In genomic region chr15:40338921-40339620, GRCh38 we compare ENCODE assay signal across 10 cellular contexts. TPM values are rescaled to one million over a fixed set of nuclear protein-coding genes. Genes with fewer than 3 reads are reported as not detected.
A peak's percentile ranks its signal among the peaks of the same experiment; 100 is the strongest.
DNase-seq lines count a peak whose midpoint lies in the region; ATAC-seq and TF ChIP-seq lines count a peak whose summit lies in the region.
"Had no signal": no experiment of that assay in that cellular context is flagged by ENCODE, and none has a peak within 500 bp of the region (broad histone marks: within the 10 kb centered on the region; RNA-seq: fewer than 3 reads in every experiment).

No MANE protein-coding gene starts in this region.

- H3K27me3 ChIP-seq in heart right ventricle (no peaks in the 10 kb centered on the region), psoas muscle (ENCODE audit: insufficient read depth in 3 of 3, low read length in 2 of 3) (no peaks in the 10 kb centered on the region)

- H3K36me3 ChIP-seq in heart right ventricle, result peaks cover 0 to 29% (median 0%) of the 10 kb centered on the region in 9 donors
- H3K36me3 ChIP-seq in psoas muscle (ENCODE audit: insufficient read depth in 1 of 2, low read depth in 1 of 2), result peaks cover 0 to 29% of the 10 kb centered on the region in 2 donors

- intact Hi-C loops in heart right ventricle (cut with DNase I), result loop anchor here in 2 of 10 donors (1.0 to 2.0 kb wide), 2 partner anchors 16 to 18 kb away; partner anchors contain the start of gene INAFM2 (in 1 of the 2)
- intact Hi-C loops in psoas muscle (cut with DNase I), result loop anchor here in 1 of 2 donors (1.0 kb wide), 2 partner anchors 71 to 82 kb away; no protein-coding TSS in a partner anchor

- peak; percentile 96 for DNase-seq in Daoy (ENCODE audit: low read depth)
- peak; percentile 74 for DNase-seq in amniotic stem cell (lab: John Stamatoyannopoulos, UW)
- peak in 1 of 2 donors; percentile 66 for DNase-seq in heart right ventricle
- DNase-seq in psoas muscle, result peak; percentile 65 to 82
- no peak for DNase-seq in NCI-H1092 treated with DMSO at 0.1 percent for 48 hours (lab: John Stamatoyannopoulos, UW)
- DNase-seq in stimulated activated naive CD8-positive, alpha-beta T cell treated with anti-CD3 and anti-CD28 coated beads, Interleukin-15, Interleukin-2, amounts not matched to agents 100 U/mL and 50 U/mL, for 24 hours, result no peak
- DNase-seq in GF-D8 (lab: John Stamatoyannopoulos, UW), result no peak
- DNase-seq: naive thymus-derived CD8-positive, alpha-beta T cell had no signal

- peak; percentile 9 to 62 (median 32) for ATAC-seq in heart right ventricle
- ATAC-seq in psoas muscle, result peak; percentile 66 to 69 (median 67)
- ATAC-seq in GM21381 (IDR thresholded peaks at IDR 0.05; ENCODE audit: unreplicated experiment), result no peak
- ATAC-seq in stimulated activated naive CD8-positive, alpha-beta T cell treated with anti-CD3 and anti-CD28 coated beads, Interleukin-15, Interleukin-2, amounts not matched to agents 100 U/mL and 50 U/mL, for 24 hours, result no peak

- H3K27ac ChIP-seq in heart right ventricle (peak overlapping the region; percentile 95 to 99 (median 98)), psoas muscle (peak overlapping the region; percentile 93)

- H3K4me3 ChIP-seq in heart right ventricle (peak overlapping the region; percentile 29 to 57 (median 50)), psoas muscle (peak overlapping the region; percentile 66)
- H3K4me3 ChIP-seq: K562 had no signal

- no peak for TF ChIP-seq CTCF in heart right ventricle (IDR thresholded peaks at IDR 0.05)
- TF ChIP-seq CTCF in psoas muscle (IDR thresholded peaks at IDR 0.05), result no peak

- H3K9me3 ChIP-seq in heart right ventricle (no peaks in the 10 kb centered on the region), psoas muscle (no peaks in the 10 kb centered on the region)

- H3K4me1 ChIP-seq in heart right ventricle, result peaks cover 57 to 100% (median 95%) of the 10 kb centered on the region in 9 donors
- H3K4me1 ChIP-seq in psoas muscle, result peaks cover 73% of the 10 kb centered on the region

- WGBS in heart right ventricle, 2 donors, result 48 to 59% methylated on average over 11 of the region's 11 CpGs
- WGBS in psoas muscle, 3 donors, result 30 to 34% (median 31%) methylated on average over 10 to 11 of the region's 11 CpGs

RNA-seq across cellular contexts. Expression of gene CCDC9B, which starts 1.7 kb away (rescaled TPM):
- total RNA-seq in Daoy (2014; rRNA removed; shearing (Covaris generic)), result 5.4 and 6.1 TPM in 2 replicates
- total RNA-seq in heart right ventricle (100 to 1,000 TPM; 113 to 190 (median 151) TPM), psoas muscle (100 to 1,000 TPM in 3 of 4 donors, 10 to 100 TPM in 1; 87.0 to 161 (median 129) TPM)
- polyA plus RNA-seq in heart right ventricle (10 to 100 TPM; 13.0 to 97.4 TPM), psoas muscle (10 to 100 TPM; 14.5 to 50.5 (median 23.2) TPM)

RNA-seq across cellular contexts. Expression of gene PHGR1, which starts 11.8 kb away (rescaled TPM):
- total RNA-seq in Daoy (2014; rRNA removed; shearing (Covaris generic)), result not detected in 2 replicates
- total RNA-seq in heart right ventricle (not detected), psoas muscle (not detected)
- polyA plus RNA-seq in heart right ventricle (not detected), psoas muscle (1 to 10 TPM in 2 of 3 donors, under 1 TPM in 1; 0.49 to 4.8 (median 1.4) TPM)
- total RNA-seq: K562; naive thymus-derived CD8-positive, alpha-beta T cell had no signal
- polyA plus RNA-seq: K562; naive thymus-derived CD8-positive, alpha-beta T cell had no signal

RNA-seq across cellular contexts. Expression of gene INAFM2, which starts 15.6 kb away (rescaled TPM):
- total RNA-seq in Daoy (2014; rRNA removed; shearing (Covaris generic)), result 12.9 and 15.5 TPM in 2 replicates
- total RNA-seq in heart right ventricle (10 to 100 TPM; 32.5 to 63.9 (median 40.9) TPM), psoas muscle (10 to 100 TPM; 22.3 to 32.4 (median 28.9) TPM)
- polyA plus RNA-seq in heart right ventricle (10 to 100 TPM; 19.8 to 56.1 TPM), psoas muscle (10 to 100 TPM in 1 of 3 donors, 1 to 10 TPM in 2; 5.8 to 14.5 (median 7.9) TPM)

RNA-seq across cellular contexts. Expression of gene DISP2, which starts 18.9 kb away (rescaled TPM):
- 0.51 and 1.1 TPM in 2 replicates for total RNA-seq in Daoy (2014; rRNA removed; shearing (Covaris generic))
- total RNA-seq in heart right ventricle (1 to 10 TPM in 2 of 10 donors, under 1 TPM in 8; 0.08 to 1.3 (median 0.71) TPM), psoas muscle (1 to 10 TPM in 1 of 4 donors, under 1 TPM in 3; 0.05 to 2.4 (median 0.72) TPM)
- polyA plus RNA-seq in heart right ventricle (1 to 10 TPM in 1 of 2 donors, under 1 TPM in 1; 0.16 to 2.7 TPM), psoas muscle (under 1 TPM; 0.42 to 0.79 (median 0.52) TPM)

RNA-seq across cellular contexts. Expression of gene PLCB2, which starts 31.3 kb away (rescaled TPM):
- 0.29 and 1.3 TPM in 2 replicates for total RNA-seq in Daoy (2014; rRNA removed; shearing (Covaris generic))
- total RNA-seq in heart right ventricle (10 to 100 TPM in 2 of 10 donors, 1 to 10 TPM in 8; 1.2 to 24.4 (median 4.9) TPM), psoas muscle (1 to 10 TPM; 1.7 to 4.6 (median 3.5) TPM)
- polyA plus RNA-seq in heart right ventricle (10 to 100 TPM in 1 of 2 donors, 1 to 10 TPM in 1; 4.2 to 14.6 TPM), psoas muscle (1 to 10 TPM in 2 of 3 donors, under 1 TPM in 1; 0.73 to 2.0 (median 1.6) TPM)

Comparison
In these comparisons a context has a peak if more than half of its experiments do, and no peak if none do; other contexts are left out.
1. DNase-seq: peak in Daoy (single experiment), amniotic stem cell (single experiment) and psoas muscle (2 of 2); none in NCI-H1092 treated with DMSO at 0.1 percent for 48 hours (single experiment), stimulated activated naive CD8-positive, alpha-beta T cell treated with anti-CD3 and anti-CD28 coated beads, Interleukin-15, Interleukin-2, amounts not matched to agents 100 U/mL and 50 U/mL, for 24 hours (single experiment) and GF-D8 (single experiment).
2. ATAC-seq: peak in heart right ventricle (8 of 8) and psoas muscle (4 of 4); none in GM21381 (single experiment) and stimulated activated naive CD8-positive, alpha-beta T cell treated with anti-CD3 and anti-CD28 coated beads, Interleukin-15, Interleukin-2, amounts not matched to agents 100 U/mL and 50 U/mL, for 24 hours (single experiment).
3. RNA of gene CCDC9B, which starts 1.7 kb away (total RNA-seq): 113 to 190 TPM in heart right ventricle and 87.0 to 161 TPM in psoas muscle; 5.4 to 6.1 TPM in Daoy; every median in the first group is over 10 times any median in the second.